Comparison of ENCODE assay signal across 10 cellular contexts in genomic region chrX:45445745-45446412, GRCh38.
DNase-seq lines count a peak whose midpoint lies in the region; ATAC-seq and TF ChIP-seq lines count a peak whose summit lies in the region.
"Had no signal": no experiment of that assay in that cellular context is flagged by ENCODE, and none has a peak within 500 bp of the region (broad histone marks: within the 10 kb centered on the region; RNA-seq: fewer than 3 reads in every experiment).

No MANE protein-coding gene starts in this region.

- DNase-seq in AML-193 (lab: John Stamatoyannopoulos, UW) = peak; percentile 6 to 11
- peak; percentile 33 to 44 for DNase-seq in Kasumi-1 (lab: John Stamatoyannopoulos, UW)
- peak; percentile 44 for DNase-seq in amniotic stem cell (lab: John Stamatoyannopoulos, UW)
- no peak for DNase-seq in left lung
- no peak for DNase-seq in inferior parietal cortex (ENCODE audit: extremely low spot score)
- DNase-seq in activated CD4-positive, alpha-beta T cell treated with anti-CD3 and anti-CD28 coated beads, Interleukin-2, amount 50 U/mL, for 48 hours = no peak
- DNase-seq in tibial nerve (ENCODE audit: low spot score in 2 of 2) = no peak
- DNase-seq in NCI-H1048 (lab: John Stamatoyannopoulos, UW) = no peak
- DNase-seq: GF-D8, nucleus accumbens had no signal

- no peaks in the 10 kb centered on the region for H3K27me3 ChIP-seq in left lung
- no peaks in the 10 kb centered on the region for H3K27me3 ChIP-seq in tibial nerve

- no peaks in the 10 kb centered on the region for H3K9me3 ChIP-seq in left lung
- no peaks in the 10 kb centered on the region for H3K9me3 ChIP-seq in tibial nerve

- H3K36me3 ChIP-seq in left lung (no peaks in the 10 kb centered on the region), tibial nerve (no peaks in the 10 kb centered on the region)

- intact Hi-C loops in left lung (cut with DNase I) = no loop called here

- H3K4me3 ChIP-seq in left lung (no peak overlapping the region), tibial nerve (no peak overlapping the region)

- H3K27ac ChIP-seq in left lung (no peak overlapping the region), tibial nerve (no peak overlapping the region)

- peak; percentile 45 for ATAC-seq in left lung

- WGBS in tibial nerve, 2 donors = 67 to 78% methylated on average over 2 of the region's 2 CpGs

- TF ChIP-seq CTCF in left lung (IDR thresholded peaks at IDR 0.05) = no peak
- no peak for TF ChIP-seq CTCF in tibial nerve (IDR thresholded peaks at IDR 0.05)

- TF ChIP-seq EP300 in tibial nerve (IDR thresholded peaks at IDR 0.05) = no peak

- no peaks in the 10 kb centered on the region for H3K4me1 ChIP-seq in left lung
- no peaks in the 10 kb centered on the region for H3K4me1 ChIP-seq in tibial nerve

- no peak for TF ChIP-seq POLR2A in tibial nerve (IDR thresholded peaks at IDR 0.05)

Comparison
In these comparisons a context has a peak if more than half of its experiments do, and no peak if none do; other contexts are left out.
1. DNase-seq: peak in AML-193 (2 of 2), Kasumi-1 (2 of 2) and amniotic stem cell (single experiment); none in left lung (0 of 2), inferior parietal cortex (single experiment), activated CD4-positive, alpha-beta T cell treated with anti-CD3 and anti-CD28 coated beads, Interleukin-2, amount 50 U/mL, for 48 hours (0 of 2), tibial nerve (0 of 2) and NCI-H1048 (single experiment).